1 cellular context compared by ENCODE assay signal in the genomic region with DNA sequence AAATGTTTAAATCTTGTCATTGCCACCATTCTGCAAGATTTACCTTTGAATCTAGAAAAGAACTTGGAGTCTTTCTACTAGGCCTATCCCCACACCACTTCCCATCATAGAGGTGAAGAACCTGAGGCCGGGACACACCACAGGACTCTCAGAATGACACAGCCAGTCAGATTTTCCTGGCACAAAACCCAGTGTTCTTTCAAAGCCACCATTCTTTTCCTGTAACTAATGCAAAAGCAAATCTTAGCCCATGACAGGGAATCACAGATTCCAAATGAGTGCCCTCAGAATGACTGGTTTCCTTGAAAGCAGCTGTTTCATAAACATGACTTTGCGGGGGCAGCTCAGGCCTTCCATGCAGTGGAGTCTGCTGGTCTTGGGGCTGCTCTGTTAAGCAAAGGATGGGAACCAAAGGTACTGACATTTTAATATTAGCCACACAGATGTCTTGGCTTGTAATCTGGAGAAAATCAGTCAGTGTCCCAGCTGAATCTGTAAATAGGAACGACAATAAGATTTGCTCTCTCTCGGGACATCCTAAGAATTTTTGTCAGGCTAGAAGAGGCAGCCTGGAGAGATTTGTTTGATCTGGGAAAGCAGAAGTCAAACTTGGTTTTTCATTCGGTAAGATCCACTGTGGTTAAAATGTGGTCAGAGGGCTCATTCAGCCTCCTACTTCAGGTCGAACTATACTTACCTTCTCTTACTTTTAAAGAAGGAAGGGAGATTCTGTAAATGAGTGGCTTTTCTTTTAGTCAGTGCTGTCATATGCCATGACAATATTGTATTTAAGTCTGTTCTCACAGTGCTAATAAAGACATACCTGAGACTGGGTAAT.
TF ChIP-seq lines count a peak whose summit lies in the region.

No MANE protein-coding gene starts in this region.

TF ChIP-seq in SK-N-SH, 30 proteins besides CTCF, POLR2A, EP300 and RAD21 (continued from another document):
- TF ChIP-seq, protein P1, sequence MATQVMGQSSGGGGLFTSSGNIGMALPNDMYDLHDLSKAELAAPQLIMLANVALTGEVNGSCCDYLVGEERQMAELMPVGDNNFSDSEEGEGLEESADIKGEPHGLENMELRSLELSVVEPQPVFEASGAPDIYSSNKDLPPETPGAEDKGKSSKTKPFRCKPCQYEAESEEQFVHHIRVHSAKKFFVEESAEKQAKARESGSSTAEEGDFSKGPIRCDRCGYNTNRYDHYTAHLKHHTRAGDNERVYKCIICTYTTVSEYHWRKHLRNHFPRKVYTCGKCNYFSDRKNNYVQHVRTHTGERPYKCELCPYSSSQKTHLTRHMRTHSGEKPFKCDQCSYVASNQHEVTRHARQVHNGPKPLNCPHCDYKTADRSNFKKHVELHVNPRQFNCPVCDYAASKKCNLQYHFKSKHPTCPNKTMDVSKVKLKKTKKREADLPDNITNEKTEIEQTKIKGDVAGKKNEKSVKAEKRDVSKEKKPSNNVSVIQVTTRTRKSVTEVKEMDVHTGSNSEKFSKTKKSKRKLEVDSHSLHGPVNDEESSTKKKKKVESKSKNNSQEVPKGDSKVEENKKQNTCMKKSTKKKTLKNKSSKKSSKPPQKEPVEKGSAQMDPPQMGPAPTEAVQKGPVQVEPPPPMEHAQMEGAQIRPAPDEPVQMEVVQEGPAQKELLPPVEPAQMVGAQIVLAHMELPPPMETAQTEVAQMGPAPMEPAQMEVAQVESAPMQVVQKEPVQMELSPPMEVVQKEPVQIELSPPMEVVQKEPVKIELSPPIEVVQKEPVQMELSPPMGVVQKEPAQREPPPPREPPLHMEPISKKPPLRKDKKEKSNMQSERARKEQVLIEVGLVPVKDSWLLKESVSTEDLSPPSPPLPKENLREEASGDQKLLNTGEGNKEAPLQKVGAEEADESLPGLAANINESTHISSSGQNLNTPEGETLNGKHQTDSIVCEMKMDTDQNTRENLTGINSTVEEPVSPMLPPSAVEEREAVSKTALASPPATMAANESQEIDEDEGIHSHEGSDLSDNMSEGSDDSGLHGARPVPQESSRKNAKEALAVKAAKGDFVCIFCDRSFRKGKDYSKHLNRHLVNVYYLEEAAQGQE (IDR thresholded peaks at IDR 0.05; ENCODE audit: low read depth, low read length): no peak
- TF ChIP-seq IRF3 (IDR thresholded peaks at IDR 0.05; ENCODE audit: low read depth, low read length) (no peak), RXRA (IDR thresholded peaks at IDR 0.05; ENCODE audit: borderline replicate concordance, low read depth) (peak; percentile 60; the same call in 1 of the 2 replicates), SIN3A (IDR thresholded peaks at IDR 0.05; ENCODE audit: borderline replicate concordance, low read depth, low read length) (no peak), RCOR1 (IDR thresholded peaks at IDR 0.05; ENCODE audit: low read length) (no peak), GATA2 (CRISPR knock-in tag; IDR thresholded peaks at IDR 0.05) (no peak), NRF1 (IDR thresholded peaks at IDR 0.05; ENCODE audit: low read depth, low read length) (no peak), YY1 (IDR thresholded peaks at IDR 0.05; ENCODE audit: low read depth) (no peak), MXI1 (IDR thresholded peaks at IDR 0.05; ENCODE audit: low read depth, low read length) (no peak), POLR2AphosphoS5 (IDR thresholded peaks at IDR 0.05; ENCODE audit: low read depth, low read length) (no peak)
